19 cellular contexts compared by ENCODE assay signal in the genomic region with DNA sequence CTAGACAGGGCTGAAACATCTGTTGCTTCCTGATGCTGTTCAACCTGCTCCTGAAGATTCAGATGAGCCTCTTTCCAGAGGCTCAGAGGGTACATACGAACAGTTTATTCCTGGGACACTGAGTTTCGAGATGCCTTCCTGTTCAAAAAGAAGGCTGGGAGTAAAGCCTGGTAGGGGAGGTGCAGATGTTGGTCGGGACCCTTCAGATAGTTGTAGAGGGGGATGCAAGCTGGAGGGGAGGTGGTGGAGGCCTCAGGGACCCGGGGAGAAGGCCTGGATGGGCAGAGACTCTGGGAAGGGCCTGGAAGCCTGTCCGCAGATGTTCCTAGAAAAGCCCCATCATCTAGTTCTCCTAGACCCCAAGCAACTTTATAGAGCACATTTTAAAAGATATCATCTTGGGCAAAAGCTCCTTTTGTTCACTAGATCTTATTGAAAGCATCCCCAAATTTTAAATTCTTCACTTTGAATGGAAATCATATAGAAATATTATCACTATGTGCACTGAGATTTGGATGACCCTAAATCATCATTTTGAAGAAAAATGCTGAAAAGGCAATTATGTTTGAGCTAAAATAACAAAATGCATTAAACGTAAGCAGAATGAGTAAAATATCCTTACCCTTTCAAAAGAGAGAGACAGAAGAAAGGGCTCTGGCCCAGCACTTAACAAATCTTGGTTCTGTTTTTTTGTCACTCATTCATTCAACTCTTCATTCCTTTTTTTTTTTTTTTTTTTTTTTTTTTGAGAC. TPM values are rescaled to one million over a fixed set of nuclear protein-coding genes. Genes with fewer than 3 reads are reported as not detected.
DNase-seq lines count a peak whose midpoint lies in the region; ATAC-seq, FAIRE-seq and TF ChIP-seq lines count a peak whose summit lies in the region.
"Had no signal": no experiment of that assay in that cellular context is flagged by ENCODE, and none has a peak within 500 bp of the region (broad histone marks: within the 10 kb centered on the region; RNA-seq: fewer than 3 reads in every experiment).

No MANE protein-coding gene starts in this region.

- H3K4me2 ChIP-seq in K562 (ENCODE audit: insufficient read depth, low read length) = no peak overlapping the region

- WGBS in K562 (ENCODE audit: insufficient coverage, low coverage, missing lambda C conversion rate) = 0% methylated on average over 5 of the region's 6 CpGs
- 87 to 92% (median 89%) methylated on average over 6 of the region's 6 CpGs for WGBS in spleen, 5 donors

- no peaks in the 10 kb centered on the region for H3K79me2 ChIP-seq in K562 (ENCODE audit: control insufficient read depth, insufficient read depth, low read length)

- in situ Hi-C loops in K562 (cut with MboI) = no loop called here

- no peak overlapping the region for H3K9ac ChIP-seq in K562 (ENCODE audit: insufficient read depth in 1 of 2, low read depth in 2 of 2, low read length in 2 of 2)
- H3K9ac ChIP-seq: GM23248 had no signal

- no peaks in the 10 kb centered on the region for H3K4me1 ChIP-seq in right atrium auricular region
- H3K4me1 ChIP-seq in Peyer's patch = no peaks in the 10 kb centered on the region
- H3K4me1 ChIP-seq in K562 (replicated peaks in 1 of 2; ENCODE audit: control insufficient read depth in 2 of 2, insufficient read depth in 2 of 2, low read length in 2 of 2) = no peaks in the 10 kb centered on the region
- peaks cover 0 to 5% (median 0%) of the 10 kb centered on the region in 6 donors for H3K4me1 ChIP-seq in spleen

- H3K36me3 ChIP-seq in right atrium auricular region (no peaks in the 10 kb centered on the region), Peyer's patch (no peaks in the 10 kb centered on the region), K562 (ENCODE audit: control insufficient read depth, insufficient read depth, low read length) (no peaks in the 10 kb centered on the region), spleen (no peaks in the 10 kb centered on the region)
- H3K36me3 ChIP-seq: BE2C had no signal

- H3K27ac ChIP-seq in right atrium auricular region (no peak overlapping the region), Peyer's patch (peak overlapping the region in 3 of 4 donors; percentile 50 to 66 (median 50)), K562 (ENCODE audit: extremely low read depth, low read depth, low read length) (no peak overlapping the region), spleen (peak overlapping the region in 5 of 8 donors; percentile 61 to 81 (median 70))
- H3K27ac ChIP-seq: GM23248 had no signal

- ATAC-seq in Right ventricle myocardium inferior (no peak), K562 (no peak), GM18505 (IDR thresholded peaks at IDR 0.05; ENCODE audit: unreplicated experiment) (no peak), HG02981 (IDR thresholded peaks at IDR 0.05; ENCODE audit: unreplicated experiment) (no peak)
- ATAC-seq: HCT116 had no signal

- H3K4me3 ChIP-seq in right atrium auricular region (no peak overlapping the region), Peyer's patch (no peak overlapping the region), K562 (no peak overlapping the region), spleen (no peak overlapping the region)
- H3K4me3 ChIP-seq: GM12878, GM23248 had no signal

- peak; percentile 30 for DNase-seq in right atrium auricular region (ENCODE audit: low spot score)
- DNase-seq in Right ventricle myocardium inferior (ENCODE audit: missing footprints) = no peak
- peak in 1 of 3 donors; percentile 15 for DNase-seq in Peyer's patch
- DNase-seq in K562 (ENCODE audit: extremely low read depth in 1 of 4, low spot score in 3 of 4) = no peak
- DNase-seq in spleen = peak; percentile 56
- no peak for DNase-seq in COLO668 (lab: John Stamatoyannopoulos, UW; ENCODE audit: unreplicated experiment)
- DNase-seq: ACHN; BE2C; DMS79; GM23248; NCI-H1694; NCI-H2107; NCI-H345; NCI-H69; NK-92 treated with Interleukin-12 subunit alpha and Interleukin-12 subunit beta, amount 100 ng/mL, for 24 hours had no signal

- FAIRE-seq in K562 (lab: Jason Lieb, UNC) = no peak
- FAIRE-seq: GM12878 had no signal

- TF ChIP-seq EP300 in K562 (IDR thresholded peaks at IDR 0.05; ENCODE audit: low read length) = no peak

- no peaks in the 10 kb centered on the region for H3K9me1 ChIP-seq in K562 (ENCODE audit: control insufficient read depth, insufficient read depth, low read length)

- H3K27me3 ChIP-seq in right atrium auricular region = no peaks in the 10 kb centered on the region
- H3K27me3 ChIP-seq in Peyer's patch = no peaks in the 10 kb centered on the region
- H3K27me3 ChIP-seq in K562 (ENCODE audit: control insufficient read depth in 2 of 2, insufficient read depth in 2 of 2, low read length in 2 of 2) = peaks cover 0 to 23% of the 10 kb centered on the region in 2 experiments; a peak in 1 of 5 replicates
- no peaks in the 10 kb centered on the region for H3K27me3 ChIP-seq in spleen (replicated peaks in 1 of 7)
- H3K27me3 ChIP-seq: BE2C had no signal

- intact Hi-C loops in Right ventricle myocardium inferior (cut with DNase I) (no loop called here), K562 (cut with micrococcal nuclease) (no loop called here), spleen (cut with DNase I; ENCODE audit: low total_unique reads) (no loop called here)

- TF ChIP-seq CTCF in right atrium auricular region (IDR thresholded peaks at IDR 0.05) (no peak), Peyer's patch (IDR thresholded peaks at IDR 0.05) (no peak), K562 (IDR thresholded peaks at IDR 0.05 in 2 of 3, conservative IDR thresholded peaks at IDR 0.05 in 1 of 3; ENCODE audit: insufficient read depth in 2 of 3, low read depth in 1 of 3, low read length in 3 of 3) (no peak), spleen (IDR thresholded peaks at IDR 0.05 in 8 of 11, conservative IDR thresholded peaks at IDR 0.05 in 3 of 11) (no peak)

- H3K9me3 ChIP-seq in right atrium auricular region (no peaks in the 10 kb centered on the region), Peyer's patch (no peaks in the 10 kb centered on the region), K562 (replicated peaks; ENCODE audit: control insufficient read depth, insufficient read depth, low read depth, low read length) (no peaks in the 10 kb centered on the region), spleen (no peaks in the 10 kb centered on the region)
- H3K9me3 ChIP-seq: BE2C had no signal

- H2AFZ ChIP-seq in K562 (ENCODE audit: low read depth, low read length) = no peak overlapping the region
- H2AFZ ChIP-seq: GM23248 had no signal

- no TSS peak for BruUV-seq in K562 (replicated peaks; lab: Mats Ljungman, UMichigan)

- no peaks in the 10 kb centered on the region for H4K20me1 ChIP-seq in K562 (replicated peaks; ENCODE audit: control insufficient read depth, insufficient read depth, low read length)

- TF ChIP-seq POLR2A in Peyer's patch (IDR thresholded peaks at IDR 0.05) (no peak), K562 (conservative IDR thresholded peaks at IDR 0.05) (no peak), spleen (IDR thresholded peaks at IDR 0.05) (no peak), GM18505 (IDR thresholded peaks at IDR 0.05; ENCODE audit: borderline replicate concordance, extremely low read depth, insufficient read depth, insufficient read length) (no peak)

- CTCF ChIA-PET in K562 (lab: Yijun Ruan, JAX; ENCODE audit: low intra/inter-chr PET ratio) = no interaction called here

- no peak for TF ChIP-seq RAD21 in K562 (CRISPR knock-in tag; conservative IDR thresholded peaks at IDR 0.05 in 1 of 2, IDR thresholded peaks at IDR 0.05 in 1 of 2)

- POLR2A ChIA-PET in K562 (lab: Yijun Ruan, JAX) = no interaction called here

TF ChIP-seq in K562, 482 proteins besides CTCF, POLR2A, EP300 and RAD21:
- TF ChIP-seq ZNF316 (IDR thresholded peaks at IDR 0.05) (peak; percentile 47), ZNF217 (CRISPR knock-in tag; IDR thresholded peaks at IDR 0.05) (no peak), C11orf30 (IDR thresholded peaks at IDR 0.05; ENCODE audit: low read depth) (0 out of 2 replicates have a peak, but pooled peaks have one; percentile 9), POLR2AphosphoS5 (IDR thresholded peaks at IDR 0.05; ENCODE audit: control insufficient read depth, insufficient read depth, low read depth, low read length) (no peak)

RNA-seq across cellular contexts. Expression of a gene that starts 41.2 kb away (rescaled TPM):
- total RNA-seq in right atrium auricular region = 10 to 100 TPM; 22.1 to 30.0 TPM
- 26.2 TPM for total RNA-seq in Right ventricle myocardium inferior
- total RNA-seq in Peyer's patch = 10 to 100 TPM; 10.7 to 18.6 (median 16.4) TPM
- total RNA-seq in K562 (2011; cell fraction: chromatin; rRNA removed; ENCODE audit: low replicate concordance) = 2.3 and 6.4 TPM in 2 replicates
- 5.3 and 7.7 TPM in 2 replicates for total RNA-seq in K562 (2011; cell fraction: nucleolus; rRNA removed)
- 3.8 and 5.5 TPM in 2 replicates for total RNA-seq in K562 (2011; cell fraction: nucleoplasm; rRNA removed)
- total RNA-seq in K562 (2014; rRNA removed) = 3.4 and 5.0 TPM in 2 replicates
- total RNA-seq in K562 (2014; rRNA removed; fragmentation: Illumina TruSeq; extraction: Trizol) = 2.5 and 3.2 TPM in 2 replicates
- 4.0 and 4.2 TPM in 2 replicates for total RNA-seq in K562 (2015; rRNA removed; fragmentation: Illumina TruSeq; extraction: Trizol)
- total RNA-seq in K562 (2021) = 6.6 and 7.1 TPM in 2 replicates
- 0.73 and 2.0 TPM in 2 replicates for polyA plus RNA-seq in K562 (2011; rRNA removed)
- 1.1 and 4.2 TPM in 2 replicates for polyA plus RNA-seq in K562 (2011; cell fraction: cytosol; rRNA removed)
- 0.69 and 2.0 TPM in 2 replicates for polyA plus RNA-seq in K562 (2011; cell fraction: nucleus; rRNA removed)
- 4.8 and 6.4 TPM in 2 replicates for polyA plus RNA-seq in K562 (2012)
- 4.5 and 4.9 TPM in 2 replicates for polyA plus RNA-seq in K562 (2014; fragmentation: Illumina TruSeq; extraction: Trizol)
- 1 to 10 TPM; 1.0 to 1.1 TPM for polyA plus RNA-seq in K562 (2014; fragmentation: Nextera tagmentation; extraction: Ambion mirVana)
- 2.8 and 3.7 TPM in 2 replicates for polyA plus RNA-seq in K562 (2014; rRNA removed)
- 1.4 and 4.3 TPM in 2 replicates for polyA minus RNA-seq in K562 (2011; rRNA and poly(A)+ RNA removed)
- 2.2 and 3.6 TPM in 2 replicates for polyA minus RNA-seq in K562 (2011; cell fraction: cytosol; rRNA and poly(A)+ RNA removed)
- 2.6 and 4.3 TPM in 2 replicates for polyA minus RNA-seq in K562 (2011; cell fraction: nucleus; rRNA and poly(A)+ RNA removed)
- 10 to 100 TPM; 12.9 to 20.5 (median 15.7) TPM for total RNA-seq in spleen
- polyA plus RNA-seq in spleen = 1 to 10 TPM; 1.9 to 5.8 (median 2.4) TPM

Comparison
In these comparisons a context has a peak if more than half of its experiments do, and no peak if none do; other contexts are left out.
1. DNase-seq: peak in right atrium auricular region (single experiment) and spleen (single experiment); none in Right ventricle myocardium inferior (single experiment), K562 (0 of 4) and COLO668 (single experiment).
2. H3K27ac ChIP-seq: peak in Peyer's patch (3 of 4) and spleen (5 of 8); none in right atrium auricular region (0 of 2) and K562 (single experiment).